ENCODE assay signal across 20 cellular contexts in the genomic region with DNA sequence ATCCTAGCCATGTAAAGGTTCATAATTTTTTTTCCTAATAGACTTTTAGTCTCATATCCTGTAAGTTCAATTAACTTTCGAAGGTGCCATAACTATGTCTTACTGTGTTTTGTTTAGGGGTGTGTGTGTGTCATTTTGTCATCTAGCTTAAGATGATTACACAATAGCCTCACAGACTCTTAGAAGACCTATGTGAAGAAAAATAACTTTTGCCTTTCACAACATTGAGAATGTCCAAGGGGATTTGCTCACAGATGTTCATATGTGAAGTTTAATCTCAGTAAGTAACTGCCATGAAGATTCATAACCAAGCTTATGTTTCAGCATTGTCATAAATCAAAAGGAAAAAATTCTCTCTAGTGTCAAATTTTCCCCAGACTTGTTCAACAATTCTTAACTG.
DNase-seq lines count a peak whose midpoint lies in the region; TF ChIP-seq lines count a peak whose summit lies in the region.
"Had no signal": no experiment of that assay in that cellular context is flagged by ENCODE, and none has a peak within 500 bp of the region (broad histone marks: within the 10 kb centered on the region; RNA-seq: fewer than 3 reads in every experiment).

No MANE protein-coding gene starts in this region.

- TF ChIP-seq CTCF in mesothelial cell of epicardium (IDR thresholded peaks at IDR 0.05; ENCODE audit: unreplicated experiment) (no peak), GM13977 (IDR thresholded peaks at IDR 0.05; ENCODE audit: extremely low read depth, insufficient read depth, missing control alignments) (no peak)

- peak overlapping the region; percentile 7 for H3K27ac Mint-ChIP-seq in mesothelial cell of epicardium

- H3K4me3 Mint-ChIP-seq in mesothelial cell of epicardium = no peak overlapping the region

- H3K9me3 Mint-ChIP-seq in mesothelial cell of epicardium = peaks cover 25% of the 10 kb centered on the region

- no peaks in the 10 kb centered on the region for H3K27me3 Mint-ChIP-seq in mesothelial cell of epicardium (ENCODE audit: low read depth)

- H3K4me1 Mint-ChIP-seq in mesothelial cell of epicardium = peaks cover 30% of the 10 kb centered on the region

- in situ Hi-C loops in GM13977 (cut with MboI; ENCODE audit: low pct_unique_long_range_greater_than_20kb, low sequenced_read_pairs, unreplicated experiment) = no loop called here

- no peaks in the 10 kb centered on the region for H3K36me3 Mint-ChIP-seq in mesothelial cell of epicardium

- peak; percentile 16 for DNase-seq in NCI-H2171 treated with DMSO at 0.1 percent for 48 hours (lab: John Stamatoyannopoulos, UW)
- no peak for DNase-seq in NCI-H2171 (lab: John Stamatoyannopoulos, UW)
- peak; percentile 35 for DNase-seq in fibroblast of gingiva (ENCODE audit: low read depth)
- no peak for DNase-seq in mesothelial cell of epicardium (ENCODE audit: low spot score in 2 of 2, unreplicated experiment in 2 of 2)
- DNase-seq in activated effector memory CD4-positive, alpha-beta T cell treated with Interleukin-2 at 50 U/mL for 16 hours = no peak
- no peak for DNase-seq in NCI-H2227 treated with DMSO at 0.1 percent for 48 hours (lab: John Stamatoyannopoulos, UW)
- DNase-seq in GM13977 (ENCODE audit: low spot score) = no peak
- DNase-seq: BE2C, Calu3, DMS153, DND-41, H7, KG1, MM.1S, NCI-H1694, NCI-H2029 treated with DMSO at 0.1 percent for 48 hours, NCI-H345, NCI-H524 treated with DMSO at 0.1 percent for 48 hours, NCI-H774, SIG-M5 had no signal

Comparison
In these comparisons a context has a peak if more than half of its experiments do, and no peak if none do; other contexts are left out.
1. DNase-seq: peak in NCI-H2171 treated with DMSO at 0.1 percent for 48 hours (single experiment) and fibroblast of gingiva (single experiment); none in NCI-H2171 (single experiment), mesothelial cell of epicardium (0 of 2), activated effector memory CD4-positive, alpha-beta T cell treated with Interleukin-2 at 50 U/mL for 16 hours (single experiment), NCI-H2227 treated with DMSO at 0.1 percent for 48 hours (single experiment) and GM13977 (single experiment).